In the genomic region with DNA sequence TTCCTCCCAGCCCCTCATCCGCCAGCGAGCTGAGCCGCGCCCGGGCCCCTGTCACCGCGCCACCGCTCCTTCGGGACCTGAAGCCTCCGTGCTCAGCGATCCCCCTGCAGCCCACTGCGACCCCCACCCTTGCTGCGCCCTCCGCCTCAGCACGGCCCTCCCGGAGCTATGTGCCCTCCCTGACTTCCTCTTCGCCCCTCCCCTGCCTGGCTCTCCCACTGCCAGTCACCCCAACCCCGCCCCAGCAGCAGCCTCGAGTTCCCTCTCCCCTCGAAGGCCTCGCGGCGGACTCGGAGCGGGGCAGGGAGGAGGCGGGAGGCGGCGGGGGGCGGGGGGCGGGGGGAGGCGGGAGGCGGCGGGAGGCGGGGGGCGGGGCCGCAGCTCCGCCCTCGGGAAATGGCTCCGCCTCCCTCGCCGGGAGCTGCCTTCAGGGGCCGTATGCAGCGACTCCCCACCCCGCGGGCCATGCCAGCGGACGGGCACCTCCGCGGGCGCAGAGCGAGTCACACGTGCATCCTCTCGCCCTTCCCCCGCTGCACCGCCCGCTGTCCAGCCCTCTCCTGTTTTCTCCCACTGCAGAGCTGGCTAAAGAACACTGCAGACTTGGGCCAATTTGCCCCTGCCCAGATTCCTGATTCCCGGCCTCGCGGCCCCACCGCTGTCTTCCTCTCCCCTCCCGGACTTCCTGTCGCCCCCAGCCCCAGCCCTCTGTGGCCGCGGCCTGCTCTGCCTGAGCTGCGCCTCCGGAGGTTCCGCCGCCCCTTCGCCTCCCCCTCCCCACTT, we compare ENCODE assay signal across 8 cellular contexts. TPM values are rescaled to one million over a fixed set of nuclear protein-coding genes. Genes with fewer than 3 reads are reported as not detected.
A peak's percentile ranks its signal among the peaks of the same experiment; 100 is the strongest.
DNase-seq lines count a peak whose midpoint lies in the region; ATAC-seq and TF ChIP-seq lines count a peak whose summit lies in the region.

No MANE protein-coding gene starts in this region.

- H3K27me3 ChIP-seq in SJCRH30 (no peaks in the 10 kb centered on the region), gastroesophageal sphincter (no peaks in the 10 kb centered on the region), neutrophil (no peaks in the 10 kb centered on the region)

- H3K9me3 ChIP-seq in SJCRH30 (replicated peaks) (no peaks in the 10 kb centered on the region), gastroesophageal sphincter (no peaks in the 10 kb centered on the region), neutrophil (no peaks in the 10 kb centered on the region)

- TF ChIP-seq POLR2A in gastroesophageal sphincter (IDR thresholded peaks at IDR 0.05) = peak; percentile 22 to 24

- peak overlapping the region; percentile 58 for H3K4me3 ChIP-seq in SJCRH30
- H3K4me3 ChIP-seq in gastroesophageal sphincter = peak overlapping the region; percentile 24 to 60
- peak overlapping the region; percentile 67 to 69 for H3K4me3 ChIP-seq in neutrophil (ENCODE audit: low read depth in 1 of 2, low read length in 1 of 2)

- in situ Hi-C loops in Caki2 (cut with HindIII; ENCODE audit: low pct_unique_long_range_greater_than_20kb, low sequenced_read_pairs) = no loop called here

- H3K4me1 ChIP-seq in SJCRH30 (peaks cover 27% of the 10 kb centered on the region), gastroesophageal sphincter (peaks cover 0 to 53% (median 15%) of the 10 kb centered on the region in 3 donors), neutrophil (ENCODE audit: control insufficient read depth in 1 of 2, insufficient read depth in 1 of 2, low read depth in 1 of 2, low read length in 1 of 2) (peaks cover 26% of the 10 kb centered on the region in 2 experiments)

- peak; percentile 74 for ATAC-seq in GM21576 (IDR thresholded peaks at IDR 0.05; ENCODE audit: unreplicated experiment)
- peak; percentile 93 for ATAC-seq in gastroesophageal sphincter

- no peak overlapping the region for H3K27ac ChIP-seq in SJCRH30
- peak overlapping the region; percentile 78 to 98 (median 96) for H3K27ac ChIP-seq in gastroesophageal sphincter
- peak overlapping the region; percentile 83 for H3K27ac ChIP-seq in neutrophil

- WGBS in gastroesophageal sphincter (ENCODE audit: low coverage in 1 of 2), 2 donors = 0 to 1% methylated on average over 2 to 26 of the region's 69 CpGs

- DNase-seq in Caki2 (ENCODE audit: low read depth) (peak; percentile 97), M059J (ENCODE audit: low read depth) (peak; percentile 91), SJCRH30 (peak; percentile 94), stromal cell of bone marrow (ENCODE audit: low read depth) (peak; percentile 62)
- DNase-seq in activated naive CD4-positive, alpha-beta T cell (lab: John Stamatoyannopoulos, UW) = peak; percentile 54 to 80 (median 60)

- no peak for TF ChIP-seq EP300 in gastroesophageal sphincter (IDR thresholded peaks at IDR 0.05)

- TF ChIP-seq CTCF in gastroesophageal sphincter (IDR thresholded peaks at IDR 0.05) (no peak), neutrophil (IDR thresholded peaks at IDR 0.05) (peak; percentile 47)

- H3K36me3 ChIP-seq in SJCRH30 = no peaks in the 10 kb centered on the region
- no peaks in the 10 kb centered on the region for H3K36me3 ChIP-seq in gastroesophageal sphincter
- H3K36me3 ChIP-seq in neutrophil = no peaks in the 10 kb centered on the region

RNA-seq across cellular contexts. Expression of gene ADIPOR2, which starts 29.1 kb away (rescaled TPM):
- total RNA-seq in Caki2 (2014; rRNA removed; shearing (Covaris generic); ENCODE audit: low replicate concordance) = 33.9 and 35.6 TPM in 2 replicates
- total RNA-seq in M059J (2014; rRNA removed; shearing (Covaris generic)) = 32.5 and 42.0 TPM in 2 replicates
- total RNA-seq in SJCRH30 (2014; rRNA removed; shearing (Covaris generic)) = 54.1 and 62.5 TPM in 2 replicates
- total RNA-seq in gastroesophageal sphincter = 10 to 100 TPM; 26.6 to 37.9 (median 33.4) TPM

RNA-seq across cellular contexts. Expression of gene WNT5B, which starts 32.7 kb away (rescaled TPM):
- 4.9 and 9.2 TPM in 2 replicates for total RNA-seq in Caki2 (2014; rRNA removed; shearing (Covaris generic); ENCODE audit: low replicate concordance)
- 25.5 and 43.5 TPM in 2 replicates for total RNA-seq in M059J (2014; rRNA removed; shearing (Covaris generic))
- total RNA-seq in SJCRH30 (2014; rRNA removed; shearing (Covaris generic)) = 50.2 and 51.8 TPM in 2 replicates
- 10 to 100 TPM in 3 of 4 donors, 1 to 10 TPM in 1; 9.4 to 76.5 (median 26.3) TPM for total RNA-seq in gastroesophageal sphincter
